In the genomic region with DNA sequence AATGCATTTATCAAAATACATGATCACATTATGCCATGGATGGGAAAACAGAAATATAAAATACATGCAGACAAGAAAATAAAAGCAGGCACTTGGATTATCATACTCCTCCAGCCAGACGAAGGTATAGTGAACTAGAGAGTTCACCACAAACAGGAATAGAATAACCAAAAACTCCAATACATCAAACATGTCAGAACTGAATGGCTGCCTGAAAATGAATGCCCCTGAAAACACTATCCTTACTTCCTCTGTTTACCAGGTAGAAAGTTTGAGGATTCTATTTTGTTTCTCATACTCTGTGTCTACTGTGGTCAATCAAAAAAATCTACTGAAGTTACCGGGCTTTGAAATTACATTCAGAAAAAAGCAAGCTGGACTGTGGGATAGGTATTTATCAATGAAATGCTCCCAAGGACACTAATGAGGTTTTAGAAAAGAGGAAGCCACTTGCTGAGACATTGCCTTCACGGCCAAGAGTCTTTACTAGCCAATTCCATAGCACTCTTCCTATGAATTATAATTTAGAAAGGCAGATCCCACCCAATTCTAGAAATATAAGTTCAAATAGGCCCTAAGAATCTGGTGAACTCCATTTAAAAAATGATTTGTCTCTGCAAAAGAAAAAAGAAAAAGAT, we compare ENCODE assay signal across 21 cellular contexts.
"Had no signal": no experiment of that assay in that cellular context is flagged by ENCODE, and none has a peak within 500 bp of the region (broad histone marks: within the 10 kb centered on the region; RNA-seq: fewer than 3 reads in every experiment).

No MANE protein-coding gene starts in this region.

- DNase-seq: activated CD4-positive, alpha-beta memory T cell treated with anti-CD3 and anti-CD28 coated beads, Interleukin-2, amount 10 ng/mL, durations not matched to agents 7 days and 5 days; activated CD4-positive, alpha-beta T cell treated with anti-CD3 and anti-CD28 coated beads, Interleukin-2, amount 10 ng/mL, durations not matched to agents 24 days and 14 days; activated effector memory CD4-positive, alpha-beta T cell treated with Interleukin-2 at 50 U/mL for 16 hours; activated naive CD4-positive, alpha-beta T cell treated with anti-CD3 and anti-CD28 coated beads for 36 hours; activated T-cell treated with anti-CD3 and anti-CD28 coated beads, Interleukin-2, amount 50 U/mL, for 72 hours; cerebellar nuclear complex; endodermal cell; esophagus squamous epithelium; gastrocnemius medialis; heart left ventricle; islet precursor cell; left cardiac atrium; ovary; psoas muscle; spleen; stimulated activated CD4-positive, alpha-beta T cell treated with anti-CD3 and anti-CD28 coated beads, Interleukin-4, amount 100 ng/mL, for 24 hours; stimulated activated naive CD4-positive, alpha-beta T cell treated with Interleukin-2 at 50 U/mL for 16 hours had no signal

- ATAC-seq: activated T-cell treated with anti-CD3 and anti-CD28 coated beads, Interleukin-2, amount 50 U/mL, for 72 hours; gastrocnemius medialis; heart left ventricle; left cardiac atrium; psoas muscle had no signal

- H3K4me3 ChIP-seq: coronary artery, esophagus squamous epithelium, gastrocnemius medialis, heart left ventricle, ovary, psoas muscle, right atrium auricular region, spleen, thoracic aorta, vagina had no signal
